18 cellular contexts compared by ENCODE assay signal in genomic region chr5:151707566-151707965, GRCh38. TPM values are rescaled to one million over a fixed set of nuclear protein-coding genes. Genes with fewer than 3 reads are reported as not detected.
A peak's percentile ranks its signal among the peaks of the same experiment; 100 is the strongest.
DNase-seq lines count a peak whose midpoint lies in the region; ATAC-seq and TF ChIP-seq lines count a peak whose summit lies in the region.
"Had no signal": no experiment of that assay in that cellular context is flagged by ENCODE, and none has a peak within 500 bp of the region (broad histone marks: within the 10 kb centered on the region; RNA-seq: fewer than 3 reads in every experiment).

No MANE protein-coding gene starts in this region.

- H3K9me3 ChIP-seq in colonic mucosa (no peaks in the 10 kb centered on the region), uterus (no peaks in the 10 kb centered on the region)
- H3K9me3 ChIP-seq: suprapubic skin had no signal

- H3K4me1 ChIP-seq in colonic mucosa (no peaks in the 10 kb centered on the region), mesendoderm (ENCODE audit: control insufficient read depth, low read depth, low read length) (peaks cover 2% of the 10 kb centered on the region), uterus (no peaks in the 10 kb centered on the region)

- H3K4me3 ChIP-seq in colonic mucosa: no peak overlapping the region
- H3K4me3 ChIP-seq in mesendoderm (ENCODE audit: low read length): no peak overlapping the region
- H3K4me3 ChIP-seq in uterus: no peak overlapping the region
- H3K4me3 ChIP-seq: suprapubic skin had no signal

- TF ChIP-seq CTCF in colonic mucosa (IDR thresholded peaks at IDR 0.05) (no peak), uterus (IDR thresholded peaks at IDR 0.05) (no peak)

- no CpG with 5 or more reads among the region's 2 CpGs for WGBS in mesendoderm (ENCODE audit: extremely low coverage, insufficient coverage, low lambda C conversion rate)

- no peak overlapping the region for H3K4me3 Mint-ChIP-seq in natural killer cell treated with Interleukin-12 subunit alpha and Interleukin-12 subunit beta and Interleukin-15 and Interleukin-18, amount 100 ng/mL, for 72 hours
- H3K4me3 Mint-ChIP-seq: activated CD4-positive, alpha-beta memory T cell treated with anti-CD3 and anti-CD28 coated beads, Interleukin-2, amount 10 ng/mL, durations not matched to agents 7 days and 5 days; activated naive CD4-positive, alpha-beta T cell treated with anti-CD3 and anti-CD28 coated beads, Interleukin-2, amount 50 U/mL, for 24 hours; activated T-cell treated with anti-CD3 and anti-CD28 coated beads, Interleukin-2, amount 50 U/mL, for 24 hours had no signal

- H3K79me2 ChIP-seq in mesendoderm (ENCODE audit: control insufficient read depth, insufficient read depth, low read length): no peaks in the 10 kb centered on the region

- no peak overlapping the region for H3K18ac ChIP-seq in mesendoderm (ENCODE audit: low read length)

- no peak overlapping the region for H2BK120ac ChIP-seq in mesendoderm (ENCODE audit: low read depth, low read length)

- peak overlapping the region; percentile 37 for H2BK5ac ChIP-seq in mesendoderm (ENCODE audit: low read length)

- no peak overlapping the region for H2AK5ac ChIP-seq in mesendoderm (ENCODE audit: low read length)

- DNase-seq in NCI-H524 (lab: John Stamatoyannopoulos, UW) (peak; percentile 84 to 93), colonic mucosa (no peak), mesendoderm (no peak), uterus (no peak), erythroblast (lab: John Stamatoyannopoulos, UW) (no peak), EL (no peak)
- DNase-seq in natural killer cell treated with Interleukin-12 subunit alpha and Interleukin-12 subunit beta and Interleukin-15 and Interleukin-18, amount 100 ng/mL, for 72 hours (ENCODE audit: low spot score): no peak
- DNase-seq: activated CD4-positive, alpha-beta memory T cell treated with anti-CD3 and anti-CD28 coated beads, Interleukin-2, amount 10 ng/mL, durations not matched to agents 7 days and 5 days; activated CD4-positive, CD25-positive, alpha-beta regulatory T cell; activated T-cell treated with anti-CD3 and anti-CD28 coated beads, Interleukin-2, amount 50 U/mL, for 24 hours; Calu3; NCI-H1048; NCI-H2081; NCI-H510A treated with DMSO at 0.1 percent for 48 hours; stimulated activated CD4-positive, alpha-beta T cell treated with anti-CD3 and anti-CD28 coated beads, Interleukin-12 subunit alpha, Interleukin-12 subunit beta, amount 100 ng/mL, for 4 hours had no signal

- no peak overlapping the region for H4K5ac ChIP-seq in mesendoderm (ENCODE audit: low read length)

- intact Hi-C loops in colonic mucosa (cut with DNase I) (no loop called here), uterus (cut with DNase I; ENCODE audit: low total_unique reads) (no loop called here)

- no peak overlapping the region for H3K4me2 ChIP-seq in mesendoderm (ENCODE audit: low read length)

- peaks cover 11 to 16% of the 10 kb centered on the region in 2 donors for H3K27me3 Mint-ChIP-seq in natural killer cell treated with Interleukin-12 subunit alpha and Interleukin-12 subunit beta and Interleukin-15 and Interleukin-18, amount 100 ng/mL, for 72 hours
- H3K27me3 Mint-ChIP-seq: activated T-cell treated with anti-CD3 and anti-CD28 coated beads, Interleukin-2, amount 50 U/mL, for 24 hours had no signal

- H3K27ac Mint-ChIP-seq in natural killer cell treated with Interleukin-12 subunit alpha and Interleukin-12 subunit beta and Interleukin-15 and Interleukin-18, amount 100 ng/mL, for 72 hours: no peak overlapping the region
- H3K27ac Mint-ChIP-seq: activated CD4-positive, alpha-beta memory T cell treated with anti-CD3 and anti-CD28 coated beads, Interleukin-2, amount 10 ng/mL, durations not matched to agents 7 days and 5 days; activated naive CD4-positive, alpha-beta T cell treated with anti-CD3 and anti-CD28 coated beads, Interleukin-2, amount 50 U/mL, for 24 hours; activated T-cell treated with anti-CD3 and anti-CD28 coated beads, Interleukin-2, amount 50 U/mL, for 24 hours had no signal

- no peaks in the 10 kb centered on the region for H3K27me3 ChIP-seq in colonic mucosa
- H3K27me3 ChIP-seq in mesendoderm (ENCODE audit: insufficient read depth, low read length, poor library complexity): no peaks in the 10 kb centered on the region
- H3K27me3 ChIP-seq in uterus: no peaks in the 10 kb centered on the region
- H3K27me3 ChIP-seq: suprapubic skin had no signal

- no peaks in the 10 kb centered on the region for H3K79me1 ChIP-seq in mesendoderm (ENCODE audit: low read length)

- TF ChIP-seq POLR2A in uterus (IDR thresholded peaks at IDR 0.05) (no peak), erythroblast (IDR thresholded peaks at IDR 0.05; ENCODE audit: low read length) (no peak)

- no peak overlapping the region for H3K23ac ChIP-seq in mesendoderm (ENCODE audit: low read length)

- H3K4me1 Mint-ChIP-seq in natural killer cell treated with Interleukin-12 subunit alpha and Interleukin-12 subunit beta and Interleukin-15 and Interleukin-18, amount 100 ng/mL, for 72 hours (ENCODE audit: low read depth in 2 of 2): no peaks in the 10 kb centered on the region
- H3K4me1 Mint-ChIP-seq: activated CD4-positive, alpha-beta memory T cell treated with anti-CD3 and anti-CD28 coated beads, Interleukin-2, amount 10 ng/mL, durations not matched to agents 7 days and 5 days; activated naive CD4-positive, alpha-beta T cell treated with anti-CD3 and anti-CD28 coated beads, Interleukin-2, amount 50 U/mL, for 24 hours had no signal

- H3K9ac ChIP-seq in colonic mucosa (ENCODE audit: low read depth in 2 of 2, low read length in 2 of 2) (no peak overlapping the region), mesendoderm (ENCODE audit: low read length) (no peak overlapping the region)

- H3K4ac ChIP-seq in mesendoderm (ENCODE audit: low read depth, low read length): no peak overlapping the region

- no peak for ATAC-seq in natural killer cell treated with Interleukin-12 subunit alpha and Interleukin-12 subunit beta and Interleukin-15 and Interleukin-18, amount 100 ng/mL, for 72 hours

- H3K9me3 Mint-ChIP-seq in natural killer cell treated with Interleukin-12 subunit alpha and Interleukin-12 subunit beta and Interleukin-15 and Interleukin-18, amount 100 ng/mL, for 72 hours: peaks cover 3% of the 10 kb centered on the region
- H3K9me3 Mint-ChIP-seq: activated CD4-positive, alpha-beta memory T cell treated with anti-CD3 and anti-CD28 coated beads, Interleukin-2, amount 10 ng/mL, durations not matched to agents 7 days and 5 days had no signal

- H3K36me3 Mint-ChIP-seq in natural killer cell treated with Interleukin-12 subunit alpha and Interleukin-12 subunit beta and Interleukin-15 and Interleukin-18, amount 100 ng/mL, for 72 hours: no peaks in the 10 kb centered on the region
- H3K36me3 Mint-ChIP-seq: activated naive CD4-positive, alpha-beta T cell treated with anti-CD3 and anti-CD28 coated beads, Interleukin-2, amount 50 U/mL, for 24 hours had no signal

- H2BK15ac ChIP-seq in mesendoderm (replicated peaks; ENCODE audit: low read depth): no peak overlapping the region

- no peak overlapping the region for H4K8ac ChIP-seq in mesendoderm (ENCODE audit: low read depth, low read length)

- peak overlapping the region; percentile 4 for H3K27ac ChIP-seq in colonic mucosa
- H3K27ac ChIP-seq in mesendoderm (ENCODE audit: low read depth, low read length): no peak overlapping the region
- H3K27ac ChIP-seq in uterus: peak overlapping the region; percentile 35 to 47
- H3K27ac ChIP-seq: suprapubic skin had no signal

- H3K36me3 ChIP-seq in colonic mucosa (no peaks in the 10 kb centered on the region), mesendoderm (ENCODE audit: control insufficient read depth, insufficient read depth, low read length) (no peaks in the 10 kb centered on the region), uterus (no peaks in the 10 kb centered on the region)
- H3K36me3 ChIP-seq: suprapubic skin had no signal

- H3K56ac ChIP-seq in mesendoderm (ENCODE audit: low read length): peak overlapping the region; percentile 17

RNA-seq across cellular contexts. Expression of gene SPARC, which starts 20.9 kb away (rescaled TPM):
- total RNA-seq in colonic mucosa (100 to 1,000 TPM; 107 to 258 TPM), uterus (1,000 to 10,000 TPM in 1 of 4 donors, 100 to 1,000 TPM in 3; 341 to 2,293 (median 751) TPM)
- polyA plus RNA-seq in mesendoderm (2013, experiment 1 of 2): 371 TPM
- 377 TPM for polyA plus RNA-seq in mesendoderm (2013, experiment 2 of 2)
- total RNA-seq in natural killer cell treated with Interleukin-12 subunit alpha and Interleukin-12 subunit beta and Interleukin-15 and Interleukin-18, amount 100 ng/mL, for 72 hours: not detected
- total RNA-seq: Calu3, HT-29 had no signal

RNA-seq across cellular contexts. Expression of gene ATOX1, which starts 50.9 kb away (rescaled TPM):
- total RNA-seq in colonic mucosa (10 to 100 TPM; 54.6 to 62.4 TPM), uterus (10 to 100 TPM in 3 of 4 donors, 1 to 10 TPM in 1; 2.6 to 99.7 (median 47.6) TPM)
- polyA plus RNA-seq in mesendoderm (2013, experiment 1 of 2): 143 TPM
- polyA plus RNA-seq in mesendoderm (2013, experiment 2 of 2): 143 TPM
- total RNA-seq in natural killer cell treated with Interleukin-12 subunit alpha and Interleukin-12 subunit beta and Interleukin-15 and Interleukin-18, amount 100 ng/mL, for 72 hours: 10 to 100 TPM; 60.0 to 84.9 TPM

Comparison
In these comparisons a context has a peak if more than half of its experiments do, and no peak if none do; other contexts are left out.
1. DNase-seq: peak in NCI-H524 (2 of 2); none in colonic mucosa (single experiment), mesendoderm (single experiment), uterus (0 of 2), erythroblast (0 of 2), EL (single experiment) and natural killer cell treated with Interleukin-12 subunit alpha and Interleukin-12 subunit beta and Interleukin-15 and Interleukin-18, amount 100 ng/mL, for 72 hours (single experiment).
2. RNA of gene SPARC, which starts 20.9 kb away (total RNA-seq): 341 to 2,293 TPM in uterus and 107 to 258 TPM in colonic mucosa; not detected in natural killer cell treated with Interleukin-12 subunit alpha and Interleukin-12 subunit beta and Interleukin-15 and Interleukin-18, amount 100 ng/mL, for 72 hours; every median in the first group is over 10 times any median in the second.